ENCODE assay signal across 8 cellular contexts in genomic region chr2:162731917-162732804, GRCh38.
DNase-seq lines count a peak whose midpoint lies in the region; ATAC-seq, FAIRE-seq and TF ChIP-seq lines count a peak whose summit lies in the region.

No MANE protein-coding gene starts in this region.

- DNase-seq in activated CD4-positive, CD25-positive, alpha-beta regulatory T cell treated with anti-CD3 and anti-CD28 coated beads, Interleukin-2, amount 50 U/mL, for 72 hours = no peak
- no peak for DNase-seq in NB4 (ENCODE audit: low read depth)
- no peak for DNase-seq in pancreas
- DNase-seq in aorta = no peak
- DNase-seq in stomach = no peak
- DNase-seq in suprapubic skin (ENCODE audit: low spot score in 2 of 2) = no peak

- H3K9me3 ChIP-seq in pancreas (no peaks in the 10 kb centered on the region), aorta (ENCODE audit: control insufficient read depth, low read length) (no peaks in the 10 kb centered on the region), stomach (no peaks in the 10 kb centered on the region), suprapubic skin (no peaks in the 10 kb centered on the region)

- H3K4me3 ChIP-seq in NB4 (ENCODE audit: low read depth, low read length) (peak overlapping the region; percentile 10), pancreas (peak overlapping the region in 2 of 4 donors; percentile 1 to 26), aorta (ENCODE audit: low read length in 2 of 2) (no peak overlapping the region), stomach (peak overlapping the region in 1 of 4 donors; percentile 10), suprapubic skin (no peak overlapping the region)

- H3K36me3 ChIP-seq in pancreas (no peaks in the 10 kb centered on the region), aorta (ENCODE audit: control insufficient read depth in 1 of 2, insufficient read depth in 2 of 2, low read length in 1 of 2) (no peaks in the 10 kb centered on the region), stomach (no peaks in the 10 kb centered on the region), suprapubic skin (no peaks in the 10 kb centered on the region)

- TF ChIP-seq CTCF in NB4 (IDR thresholded peaks at IDR 0.05; ENCODE audit: low read depth, low read length) (no peak), pancreas (IDR thresholded peaks at IDR 0.05) (no peak), stomach (IDR thresholded peaks at IDR 0.05) (no peak), suprapubic skin (IDR thresholded peaks at IDR 0.05) (no peak)

- no peak for FAIRE-seq in pancreas (lab: Jason Lieb, UNC)

- TF ChIP-seq EP300 in stomach (IDR thresholded peaks at IDR 0.05) (no peak), suprapubic skin (IDR thresholded peaks at IDR 0.05) (no peak)

- WGBS in pancreas, 2 donors = 37 to 48% methylated on average over 6 of the region's 6 CpGs
- WGBS in aorta, 2 donors = 80 to 81% methylated on average over 6 of the region's 6 CpGs
- 62 to 73% (median 69%) methylated on average over 6 of the region's 6 CpGs for WGBS in stomach, 5 donors
- WGBS in suprapubic skin = 75% methylated on average over 6 of the region's 6 CpGs

- peak overlapping the region in 2 of 4 donors; percentile 68 to 73 for H3K27ac ChIP-seq in pancreas
- H3K27ac ChIP-seq in aorta (ENCODE audit: low read depth in 1 of 2, low read length in 2 of 2) = no peak overlapping the region
- H3K27ac ChIP-seq in stomach = peak overlapping the region in 2 of 5 donors; percentile 31 to 60
- H3K27ac ChIP-seq in suprapubic skin = no peak overlapping the region

- peaks cover 0 to 14% (median 4%) of the 10 kb centered on the region in 3 donors for H3K4me1 ChIP-seq in pancreas
- H3K4me1 ChIP-seq in aorta (ENCODE audit: control insufficient read depth in 1 of 2, insufficient read depth in 2 of 2, low read length in 2 of 2) = no peaks in the 10 kb centered on the region
- H3K4me1 ChIP-seq in stomach = peaks cover 0 to 12% (median 4%) of the 10 kb centered on the region in 4 donors
- peaks cover 6% of the 10 kb centered on the region for H3K4me1 ChIP-seq in suprapubic skin

- TF ChIP-seq POLR2A in NB4 (IDR thresholded peaks at IDR 0.05; ENCODE audit: extremely low read depth, insufficient read length) = no peak
- no peak for TF ChIP-seq POLR2A in stomach (IDR thresholded peaks at IDR 0.05)
- no peak for TF ChIP-seq POLR2A in suprapubic skin (IDR thresholded peaks at IDR 0.05)

- ATAC-seq in activated CD4-positive, CD25-positive, alpha-beta regulatory T cell treated with anti-CD3 and anti-CD28 coated beads, Interleukin-2, amount 50 U/mL, for 24 hours = peak; percentile 36 to 46
- peak; percentile 87 for ATAC-seq in HG02623 (IDR thresholded peaks at IDR 0.05; ENCODE audit: unreplicated experiment)
- peak; percentile 53 to 85 (median 72) for ATAC-seq in pancreas
- ATAC-seq in aorta (ENCODE audit: low FRiP score) = no peak

- H3K27me3 ChIP-seq in pancreas (no peaks in the 10 kb centered on the region), aorta (ENCODE audit: control insufficient read depth in 1 of 2, insufficient read depth in 2 of 2, low read length in 1 of 2) (no peaks in the 10 kb centered on the region), stomach (no peaks in the 10 kb centered on the region), suprapubic skin (no peaks in the 10 kb centered on the region)

- intact Hi-C loops in pancreas (cut with DNase I) (no loop called here), aorta (cut with DNase I) (no loop called here), stomach (cut with DNase I; ENCODE audit: low total_unique reads) (no loop called here)
